8 cellular contexts compared by ENCODE assay signal in genomic region chr1:156487862-156488261, GRCh38. TPM values are rescaled to one million over a fixed set of nuclear protein-coding genes. Genes with fewer than 3 reads are reported as not detected.
DNase-seq lines count a peak whose midpoint lies in the region; TF ChIP-seq lines count a peak whose summit lies in the region.

No MANE protein-coding gene starts in this region.

- peak; percentile 34 for DNase-seq in activated T-cell treated with anti-CD3 and anti-CD28 coated beads for 48 hours (ENCODE audit: low read depth)
- DNase-seq in activated T-cell treated with anti-CD3 and anti-CD28 coated beads for 4 hours: no peak
- peak; percentile 38 for DNase-seq in M059J (ENCODE audit: low read depth)
- no peak for DNase-seq in dorsolateral prefrontal cortex
- DNase-seq in central memory CD4-positive, alpha-beta T cell: no peak
- no peak for DNase-seq in Ammon's horn (ENCODE audit: low spot score)
- DNase-seq in MG63: no peak

- H3K9me3 ChIP-seq in MG63: no peaks in the 10 kb centered on the region

- H3K36me3 ChIP-seq in MG63: peaks cover 14% of the 10 kb centered on the region

- H3K4me3 ChIP-seq in dorsolateral prefrontal cortex (peak overlapping the region in 10 of 59 donors; percentile 2 to 47 (median 12)), MG63 (no peak overlapping the region)

- no peak for TF ChIP-seq CTCF in dorsolateral prefrontal cortex (IDR thresholded peaks at IDR 0.05 in 54 of 56, conservative IDR thresholded peaks at IDR 0.05 in 2 of 56; ENCODE audit: low read depth in 1 of 56, partially characterized antibody in 56 of 56)

- no peaks in the 10 kb centered on the region for H3K27me3 ChIP-seq in dorsolateral prefrontal cortex
- H3K27me3 ChIP-seq in MG63: no peaks in the 10 kb centered on the region

- H3K27ac ChIP-seq in dorsolateral prefrontal cortex (peak overlapping the region in 58 of 59 donors; percentile 8 to 100 (median 98)), temporal lobe (ENCODE audit: low read depth, low read length) (peak overlapping the region; percentile 92)

- intact Hi-C loops in dorsolateral prefrontal cortex (cut with DNase I): no loop called here

RNA-seq across cellular contexts. Expression of gene MEF2D, which starts 12.7 kb away (rescaled TPM):
- total RNA-seq in M059J (2014; rRNA removed; shearing (Covaris generic)): 10.6 and 26.3 TPM in 2 replicates
- 100 to 1,000 TPM in 40 of 120 experiments, 10 to 100 TPM in 80; 63.8 to 123 (median 93.8) TPM for total RNA-seq in dorsolateral prefrontal cortex
- 6.9 TPM for total RNA-seq in temporal lobe
- total RNA-seq in MG63 (2014; rRNA removed; shearing (Covaris generic); ENCODE audit: low replicate concordance): 3.4 and 11.7 TPM in 2 replicates

Comparison
In these comparisons a context has a peak if more than half of its experiments do, and no peak if none do; other contexts are left out.
1. DNase-seq: peak in activated T-cell treated with anti-CD3 and anti-CD28 coated beads for 48 hours (single experiment) and M059J (single experiment); none in activated T-cell treated with anti-CD3 and anti-CD28 coated beads for 4 hours (single experiment), dorsolateral prefrontal cortex (0 of 10), central memory CD4-positive, alpha-beta T cell (single experiment), Ammon's horn (single experiment) and MG63 (single experiment).